ENCODE assay signal across 1 cellular context in the genomic region with DNA sequence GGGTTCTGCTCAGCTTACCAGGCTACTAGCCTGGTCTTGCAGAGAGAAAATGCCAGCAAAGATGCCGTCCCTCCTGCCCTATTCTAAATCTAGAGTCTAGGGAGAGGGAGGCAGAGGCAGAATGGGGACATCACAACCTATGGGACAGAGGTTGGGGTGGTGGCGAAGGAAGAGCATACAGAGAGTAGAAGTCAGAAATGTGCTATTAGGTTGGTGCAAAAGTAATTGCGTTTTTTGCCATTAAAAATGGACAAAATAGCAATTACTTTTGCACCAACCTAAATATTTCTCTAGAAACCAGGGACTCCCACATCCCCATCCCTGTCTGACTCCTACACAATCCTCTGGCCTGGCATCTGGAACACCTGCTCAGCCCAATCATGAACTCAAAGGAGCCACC.
TF ChIP-seq lines count a peak whose summit lies in the region.

No MANE protein-coding gene starts in this region.

TF ChIP-seq in HepG2, 621 proteins besides CTCF, POLR2A, EP300 and RAD21:
- TF ChIP-seq, protein P1, sequence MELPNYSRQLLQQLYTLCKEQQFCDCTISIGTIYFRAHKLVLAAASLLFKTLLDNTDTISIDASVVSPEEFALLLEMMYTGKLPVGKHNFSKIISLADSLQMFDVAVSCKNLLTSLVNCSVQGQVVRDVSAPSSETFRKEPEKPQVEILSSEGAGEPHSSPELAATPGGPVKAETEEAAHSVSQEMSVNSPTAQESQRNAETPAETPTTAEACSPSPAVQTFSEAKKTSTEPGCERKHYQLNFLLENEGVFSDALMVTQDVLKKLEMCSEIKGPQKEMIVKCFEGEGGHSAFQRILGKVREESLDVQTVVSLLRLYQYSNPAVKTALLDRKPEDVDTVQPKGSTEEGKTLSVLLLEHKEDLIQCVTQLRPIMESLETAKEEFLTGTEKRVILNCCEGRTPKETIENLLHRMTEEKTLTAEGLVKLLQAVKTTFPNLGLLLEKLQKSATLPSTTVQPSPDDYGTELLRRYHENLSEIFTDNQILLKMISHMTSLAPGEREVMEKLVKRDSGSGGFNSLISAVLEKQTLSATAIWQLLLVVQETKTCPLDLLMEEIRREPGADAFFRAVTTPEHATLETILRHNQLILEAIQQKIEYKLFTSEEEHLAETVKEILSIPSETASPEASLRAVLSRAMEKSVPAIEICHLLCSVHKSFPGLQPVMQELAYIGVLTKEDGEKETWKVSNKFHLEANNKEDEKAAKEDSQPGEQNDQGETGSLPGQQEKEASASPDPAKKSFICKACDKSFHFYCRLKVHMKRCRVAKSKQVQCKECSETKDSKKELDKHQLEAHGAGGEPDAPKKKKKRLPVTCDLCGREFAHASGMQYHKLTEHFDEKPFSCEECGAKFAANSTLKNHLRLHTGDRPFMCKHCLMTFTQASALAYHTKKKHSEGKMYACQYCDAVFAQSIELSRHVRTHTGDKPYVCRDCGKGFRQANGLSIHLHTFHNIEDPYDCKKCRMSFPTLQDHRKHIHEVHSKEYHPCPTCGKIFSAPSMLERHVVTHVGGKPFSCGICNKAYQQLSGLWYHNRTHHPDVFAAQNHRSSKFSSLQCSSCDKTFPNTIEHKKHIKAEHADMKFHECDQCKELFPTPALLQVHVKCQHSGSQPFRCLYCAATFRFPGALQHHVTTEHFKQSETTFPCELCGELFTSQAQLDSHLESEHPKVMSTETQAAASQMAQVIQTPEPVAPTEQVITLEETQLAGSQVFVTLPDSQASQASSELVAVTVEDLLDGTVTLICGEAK (IDR thresholded peaks at IDR 0.05), result peak; percentile 60
- TF ChIP-seq, protein P1 (CRISPR knock-in tag; IDR thresholded peaks at IDR 0.05), result no peak
- no peak for TF ChIP-seq CHCHD3 (CRISPR knock-in tag; IDR thresholded peaks at IDR 0.05)
